ENCODE assay signal across 8 cellular contexts in the genomic region with DNA sequence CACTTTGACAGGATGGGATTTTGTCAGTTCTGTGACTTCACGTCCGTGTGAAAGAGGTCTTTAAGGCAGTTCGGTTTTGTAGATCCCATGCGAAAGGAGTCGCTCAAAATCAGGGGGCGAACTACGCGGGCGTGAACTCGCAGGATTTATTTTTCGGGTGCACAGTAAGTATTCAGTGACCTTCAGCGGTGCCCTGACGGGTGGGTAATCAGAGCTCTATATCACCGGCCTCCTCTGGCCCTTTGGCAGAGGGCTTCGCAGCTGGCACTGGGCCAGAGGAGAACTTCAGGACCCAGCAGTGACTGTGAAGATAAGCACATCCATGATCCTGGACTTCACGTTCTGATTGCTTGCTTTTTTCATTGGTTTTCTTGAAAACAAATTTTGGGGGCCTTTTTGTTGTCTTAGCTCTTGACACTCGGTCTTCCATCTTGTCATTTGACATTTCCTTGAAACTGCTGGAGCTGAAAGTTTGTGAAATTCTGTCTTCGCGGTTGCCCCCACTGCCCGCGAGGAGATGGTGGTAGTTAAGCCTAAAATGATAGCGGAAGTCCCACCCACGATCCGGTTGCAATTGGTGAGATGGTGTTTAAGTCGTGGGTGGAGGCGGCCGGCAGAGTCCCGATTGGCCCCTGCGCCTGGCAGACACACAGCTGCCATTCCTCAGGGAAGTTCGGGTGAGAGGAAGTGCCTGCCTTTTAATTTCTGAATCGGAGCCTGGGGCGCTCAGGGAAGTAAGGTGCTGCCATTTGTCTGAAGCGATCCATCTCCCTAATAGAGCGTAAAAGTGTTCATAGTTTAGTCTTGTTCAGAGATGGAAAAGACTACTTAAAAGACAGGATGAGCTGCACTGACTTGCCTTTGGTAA. TPM values are rescaled to one million over a fixed set of nuclear protein-coding genes. Genes with fewer than 3 reads are reported as not detected.
A peak's percentile ranks its signal among the peaks of the same experiment; 100 is the strongest.
DNase-seq lines count a peak whose midpoint lies in the region; ATAC-seq lines count a peak whose summit lies in the region.

TSS of gene FAM120AOS (minus strand) at position 535 of the 868 bp plus-strand sequence. CDS start 872 bp downstream, outside the sequence.

- POLR2A ChIA-PET in CD4-positive, alpha-beta memory T cell (lab: Charles Lee; ENCODE audit: partially characterized antibody): interaction anchor here (0.7 to 2.4 kb wide), 13 partner anchors 11 to 713 kb away, joined by 3 to 34 read pairs (median 3); no protein-coding TSS in a partner anchor
- POLR2A ChIA-PET in activated CD8-positive, alpha-beta memory T cell treated with anti-CD3 and anti-CD28 coated beads for 36 hours (lab: Charles Lee): interaction anchor here (0.6 to 1.9 kb wide), 5 partner anchors 10 to 783 kb away, joined by 3 to 7 read pairs (median 4); no protein-coding TSS in a partner anchor

- no peaks in the 10 kb centered on the region for H3K9me3 Mint-ChIP-seq in CD4-positive, alpha-beta memory T cell

- peaks cover 36 to 63% (median 51%) of the 10 kb centered on the region in 4 donors for H3K4me1 Mint-ChIP-seq in CD4-positive, alpha-beta memory T cell

- H3K9me3 ChIP-seq in CD4-positive, alpha-beta memory T cell (ENCODE audit: control insufficient read depth in 1 of 2, low read length in 2 of 2): no peaks in the 10 kb centered on the region
- no peaks in the 10 kb centered on the region for H3K9me3 ChIP-seq in effector memory CD4-positive, alpha-beta T cell (ENCODE audit: control insufficient read depth, low read length)

- CTCF ChIA-PET in CD4-positive, alpha-beta memory T cell (lab: Charles Lee; ENCODE audit: partially characterized antibody): interaction anchor here (1.3 to 2.4 kb wide), 5 partner anchors 11 to 496 kb away, joined by 3 to 22 read pairs (median 5); no protein-coding TSS in a partner anchor
- CTCF ChIA-PET in activated CD8-positive, alpha-beta memory T cell treated with anti-CD3 and anti-CD28 coated beads for 36 hours (lab: Charles Lee): interaction anchor here (1.2 to 2.3 kb wide), 2 partner anchors 11 to 113 kb away, joined by 3 to 8 read pairs; no protein-coding TSS in a partner anchor

- no peaks in the 10 kb centered on the region for H3K27me3 Mint-ChIP-seq in CD4-positive, alpha-beta memory T cell

- H3K27ac Mint-ChIP-seq in CD4-positive, alpha-beta memory T cell: peak within 1 kb of the TSS; percentile 88 to 99 (median 97)

- peak; percentile 79 to 91 (median 80) for DNase-seq in CD4-positive, alpha-beta memory T cell
- DNase-seq in HS-27A (ENCODE audit: low read depth) (peak; percentile 79), NOMO-1 (lab: John Stamatoyannopoulos, UW; ENCODE audit: unreplicated experiment in 2 of 2) (peak; percentile 94), lung microvascular endothelial cell (ENCODE audit: low read depth in 2 of 2) (peak; percentile 92 to 96)
- peak; percentile 74 to 84 (median 83) for DNase-seq in effector memory CD4-positive, alpha-beta T cell
- peak; percentile 73 to 79 (median 78) for DNase-seq in stimulated activated CD4-positive, alpha-beta T cell treated with anti-CD3 and anti-CD28 coated beads, TNF-alpha, amount 100 ng/mL, for 48 hours (ENCODE audit: low read depth in 3 of 3)

- ATAC-seq in GM19463 (IDR thresholded peaks at IDR 0.05; ENCODE audit: unreplicated experiment): peak; percentile 67

- no peaks in the 10 kb centered on the region for H3K27me3 ChIP-seq in CD4-positive, alpha-beta memory T cell (ENCODE audit: insufficient read depth, low read length)
- H3K27me3 ChIP-seq in effector memory CD4-positive, alpha-beta T cell (replicated peaks; ENCODE audit: control insufficient read depth, insufficient read depth, low read length, poor library complexity, severe bottlenecking): no peaks in the 10 kb centered on the region

- H3K36me3 Mint-ChIP-seq in CD4-positive, alpha-beta memory T cell: peaks cover 2 to 25% of the 10 kb centered on the region in 2 donors

- H3K4me1 ChIP-seq in CD4-positive, alpha-beta memory T cell (ENCODE audit: insufficient read depth, low read length): peaks cover 62% of the 10 kb centered on the region
- H3K4me1 ChIP-seq in effector memory CD4-positive, alpha-beta T cell (ENCODE audit: control insufficient read depth, insufficient read depth, low read length, poor library complexity, severe bottlenecking): peaks cover 18% of the 10 kb centered on the region

- peak within 1 kb of the TSS; percentile 69 to 83 for H3K4me3 ChIP-seq in CD4-positive, alpha-beta memory T cell (ENCODE audit: low read length in 2 of 2)
- H3K4me3 ChIP-seq in effector memory CD4-positive, alpha-beta T cell (ENCODE audit: insufficient read depth, low read depth, low read length, poor library complexity, severe bottlenecking): peak within 1 kb of the TSS; percentile 77

- intact Hi-C loops in CD4-positive, alpha-beta memory T cell (cut with micrococcal nuclease): loop anchor here (1.0 to 10.0 kb wide), 9 partner anchors 49 to 1338 kb away; partner anchors contain the start of genes CARD19, NINJ1, SPTLC1 and ZNF169

- peak within 1 kb of the TSS; percentile 69 for H3K27ac ChIP-seq in CD4-positive, alpha-beta memory T cell (ENCODE audit: low read depth, low read length)
- peak within 1 kb of the TSS; percentile 72 for H3K27ac ChIP-seq in effector memory CD4-positive, alpha-beta T cell (ENCODE audit: insufficient read depth, low read length, poor library complexity, severe bottlenecking)

- H3K4me3 Mint-ChIP-seq in CD4-positive, alpha-beta memory T cell: peak within 1 kb of the TSS; percentile 93 to 98 (median 96)

- H3K36me3 ChIP-seq in CD4-positive, alpha-beta memory T cell (ENCODE audit: insufficient read depth, low read length): no peaks in the 10 kb centered on the region
- peaks cover under 1% of the 10 kb centered on the region for H3K36me3 ChIP-seq in effector memory CD4-positive, alpha-beta T cell (ENCODE audit: control insufficient read depth, insufficient read depth, low read length)

RNA-seq across cellular contexts. Expression of gene FAM120AOS, which starts in this region (rescaled TPM):
- 10 to 100 TPM; 49.7 to 50.8 TPM for total RNA-seq in CD4-positive, alpha-beta memory T cell
- polyA plus RNA-seq in CD4-positive, alpha-beta memory T cell: 10 to 100 TPM; 57.5 to 64.6 TPM
- 10 to 100 TPM; 41.9 to 43.9 TPM for total RNA-seq in activated CD8-positive, alpha-beta memory T cell treated with anti-CD3 and anti-CD28 coated beads for 36 hours
- 17.7 and 27.4 TPM in 2 replicates for total RNA-seq in lung microvascular endothelial cell

Comparison
In these comparisons a context has a peak if more than half of its experiments do, and no peak if none do; other contexts are left out.
1. Peak in every context shown above with its lines: DNase-seq, ATAC-seq, H3K4me3 ChIP-seq and H3K27ac ChIP-seq.